1 cellular context compared by ENCODE assay signal in the genomic region with DNA sequence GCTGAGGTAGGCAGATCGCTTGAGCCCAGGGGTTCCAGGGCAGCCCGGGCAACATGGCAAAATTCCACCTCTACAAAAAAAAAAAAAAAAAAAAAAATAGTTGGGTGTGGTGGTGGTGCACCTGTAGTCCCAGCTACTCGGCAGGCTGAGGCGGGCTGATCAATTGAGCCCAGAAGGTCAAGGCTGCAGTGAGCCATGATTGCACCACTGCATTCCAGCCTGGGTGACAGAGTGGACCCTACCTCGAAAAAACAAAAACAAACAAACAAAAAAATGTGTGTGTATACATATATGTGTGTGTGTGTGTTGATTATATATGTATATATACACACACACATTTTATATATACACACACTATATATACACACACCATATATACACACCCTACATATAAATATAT.
TF ChIP-seq lines count a peak whose summit lies in the region.

No MANE protein-coding gene starts in this region.

TF ChIP-seq in HepG2, 621 proteins besides CTCF, POLR2A, EP300 and RAD21 (continued from another document and continues in another):
- TF ChIP-seq KAT8 (CRISPR knock-in tag; IDR thresholded peaks at IDR 0.05), result peak; percentile 23; the same call in 1 of the 2 replicates
- peak; percentile 37; the same call in 1 of the 2 replicates for TF ChIP-seq HDAC2 (CRISPR knock-in tag; IDR thresholded peaks at IDR 0.05)
- TF ChIP-seq, protein P1, sequence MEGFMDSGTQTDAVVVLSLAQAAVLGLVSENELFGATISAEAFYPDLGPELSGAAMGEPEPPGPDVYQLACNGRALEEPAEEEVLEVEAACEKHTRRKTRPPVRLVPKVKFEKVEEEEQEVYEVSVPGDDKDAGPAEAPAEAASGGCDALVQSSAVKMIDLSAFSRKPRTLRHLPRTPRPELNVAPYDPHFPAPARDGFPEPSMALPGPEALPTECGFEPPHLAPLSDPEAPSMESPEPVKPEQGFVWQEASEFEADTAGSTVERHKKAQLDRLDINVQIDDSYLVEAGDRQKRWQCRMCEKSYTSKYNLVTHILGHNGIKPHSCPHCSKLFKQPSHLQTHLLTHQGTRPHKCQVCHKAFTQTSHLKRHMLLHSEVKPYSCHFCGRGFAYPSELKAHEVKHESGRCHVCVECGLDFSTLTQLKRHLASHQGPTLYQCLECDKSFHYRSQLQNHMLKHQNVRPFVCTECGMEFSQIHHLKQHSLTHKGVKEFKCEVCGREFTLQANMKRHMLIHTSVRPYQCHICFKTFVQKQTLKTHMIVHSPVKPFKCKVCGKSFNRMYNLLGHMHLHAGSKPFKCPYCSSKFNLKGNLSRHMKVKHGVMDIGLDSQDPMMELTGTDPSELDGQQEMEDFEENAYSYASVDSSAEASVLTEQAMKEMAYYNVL (CRISPR knock-in tag; IDR thresholded peaks at IDR 0.05; ENCODE audit: borderline replicate concordance), result no peak
- TF ChIP-seq EEA1 (CRISPR knock-in tag; IDR thresholded peaks at IDR 0.05; ENCODE audit: borderline replicate concordance), result no peak
- no peak for TF ChIP-seq ZNF709 (CRISPR knock-in tag; IDR thresholded peaks at IDR 0.05)
- TF ChIP-seq, protein P2, sequence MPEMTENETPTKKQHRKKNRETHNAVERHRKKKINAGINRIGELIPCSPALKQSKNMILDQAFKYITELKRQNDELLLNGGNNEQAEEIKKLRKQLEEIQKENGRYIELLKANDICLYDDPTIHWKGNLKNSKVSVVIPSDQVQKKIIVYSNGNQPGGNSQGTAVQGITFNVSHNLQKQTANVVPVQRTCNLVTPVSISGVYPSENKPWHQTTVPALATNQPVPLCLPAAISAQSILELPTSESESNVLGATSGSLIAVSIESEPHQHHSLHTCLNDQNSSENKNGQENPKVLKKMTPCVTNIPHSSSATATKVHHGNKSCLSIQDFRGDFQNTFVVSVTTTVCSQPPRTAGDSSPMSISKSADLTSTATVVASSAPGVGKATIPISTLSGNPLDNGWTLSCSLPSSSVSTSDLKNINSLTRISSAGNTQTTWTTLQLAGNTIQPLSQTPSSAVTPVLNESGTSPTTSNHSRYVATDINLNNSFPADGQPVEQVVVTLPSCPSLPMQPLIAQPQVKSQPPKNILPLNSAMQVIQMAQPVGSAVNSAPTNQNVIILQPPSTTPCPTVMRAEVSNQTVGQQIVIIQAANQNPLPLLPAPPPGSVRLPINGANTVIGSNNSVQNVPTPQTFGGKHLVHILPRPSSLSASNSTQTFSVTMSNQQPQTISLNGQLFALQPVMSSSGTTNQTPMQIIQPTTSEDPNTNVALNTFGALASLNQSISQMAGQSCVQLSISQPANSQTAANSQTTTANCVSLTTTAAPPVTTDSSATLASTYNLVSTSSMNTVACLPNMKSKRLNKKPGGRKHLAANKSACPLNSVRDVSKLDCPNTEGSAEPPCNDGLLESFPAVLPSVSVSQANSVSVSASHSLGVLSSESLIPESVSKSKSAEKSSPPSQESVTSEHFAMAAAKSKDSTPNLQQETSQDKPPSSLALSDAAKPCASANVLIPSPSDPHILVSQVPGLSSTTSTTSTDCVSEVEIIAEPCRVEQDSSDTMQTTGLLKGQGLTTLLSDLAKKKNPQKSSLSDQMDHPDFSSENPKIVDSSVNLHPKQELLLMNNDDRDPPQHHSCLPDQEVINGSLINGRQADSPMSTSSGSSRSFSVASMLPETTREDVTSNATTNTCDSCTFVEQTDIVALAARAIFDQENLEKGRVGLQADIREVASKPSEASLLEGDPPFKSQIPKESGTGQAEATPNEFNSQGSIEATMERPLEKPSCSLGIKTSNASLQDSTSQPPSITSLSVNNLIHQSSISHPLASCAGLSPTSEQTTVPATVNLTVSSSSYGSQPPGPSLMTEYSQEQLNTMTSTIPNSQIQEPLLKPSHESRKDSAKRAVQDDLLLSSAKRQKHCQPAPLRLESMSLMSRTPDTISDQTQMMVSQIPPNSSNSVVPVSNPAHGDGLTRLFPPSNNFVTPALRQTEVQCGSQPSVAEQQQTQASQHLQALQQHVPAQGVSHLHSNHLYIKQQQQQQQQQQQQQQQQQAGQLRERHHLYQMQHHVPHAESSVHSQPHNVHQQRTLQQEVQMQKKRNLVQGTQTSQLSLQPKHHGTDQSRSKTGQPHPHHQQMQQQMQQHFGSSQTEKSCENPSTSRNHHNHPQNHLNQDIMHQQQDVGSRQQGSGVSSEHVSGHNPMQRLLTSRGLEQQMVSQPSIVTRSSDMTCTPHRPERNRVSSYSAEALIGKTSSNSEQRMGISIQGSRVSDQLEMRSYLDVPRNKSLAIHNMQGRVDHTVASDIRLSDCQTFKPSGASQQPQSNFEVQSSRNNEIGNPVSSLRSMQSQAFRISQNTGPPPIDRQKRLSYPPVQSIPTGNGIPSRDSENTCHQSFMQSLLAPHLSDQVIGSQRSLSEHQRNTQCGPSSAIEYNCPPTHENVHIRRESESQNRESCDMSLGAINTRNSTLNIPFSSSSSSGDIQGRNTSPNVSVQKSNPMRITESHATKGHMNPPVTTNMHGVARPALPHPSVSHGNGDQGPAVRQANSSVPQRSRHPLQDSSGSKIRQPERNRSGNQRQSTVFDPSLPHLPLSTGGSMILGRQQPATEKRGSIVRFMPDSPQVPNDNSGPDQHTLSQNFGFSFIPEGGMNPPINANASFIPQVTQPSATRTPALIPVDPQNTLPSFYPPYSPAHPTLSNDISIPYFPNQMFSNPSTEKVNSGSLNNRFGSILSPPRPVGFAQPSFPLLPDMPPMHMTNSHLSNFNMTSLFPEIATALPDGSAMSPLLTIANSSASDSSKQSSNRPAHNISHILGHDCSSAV (CRISPR knock-in tag; IDR thresholded peaks at IDR 0.05; ENCODE audit: borderline replicate concordance), result no peak
- TF ChIP-seq AHR (CRISPR knock-in tag; IDR thresholded peaks at IDR 0.05), result no peak
- no peak for TF ChIP-seq ZFP1 (CRISPR knock-in tag; IDR thresholded peaks at IDR 0.05)
- TF ChIP-seq, protein P3, sequence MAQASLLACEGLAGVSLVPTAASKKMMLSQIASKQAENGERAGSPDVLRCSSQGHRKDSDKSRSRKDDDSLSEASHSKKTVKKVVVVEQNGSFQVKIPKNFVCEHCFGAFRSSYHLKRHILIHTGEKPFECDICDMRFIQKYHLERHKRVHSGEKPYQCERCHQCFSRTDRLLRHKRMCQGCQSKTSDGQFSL (CRISPR knock-in tag; IDR thresholded peaks at IDR 0.05), result no peak
- TF ChIP-seq, protein P4, sequence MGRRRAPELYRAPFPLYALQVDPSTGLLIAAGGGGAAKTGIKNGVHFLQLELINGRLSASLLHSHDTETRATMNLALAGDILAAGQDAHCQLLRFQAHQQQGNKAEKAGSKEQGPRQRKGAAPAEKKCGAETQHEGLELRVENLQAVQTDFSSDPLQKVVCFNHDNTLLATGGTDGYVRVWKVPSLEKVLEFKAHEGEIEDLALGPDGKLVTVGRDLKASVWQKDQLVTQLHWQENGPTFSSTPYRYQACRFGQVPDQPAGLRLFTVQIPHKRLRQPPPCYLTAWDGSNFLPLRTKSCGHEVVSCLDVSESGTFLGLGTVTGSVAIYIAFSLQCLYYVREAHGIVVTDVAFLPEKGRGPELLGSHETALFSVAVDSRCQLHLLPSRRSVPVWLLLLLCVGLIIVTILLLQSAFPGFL (CRISPR knock-in tag; IDR thresholded peaks at IDR 0.05), result no peak
- TF ChIP-seq MEIS1 (CRISPR knock-in tag; IDR thresholded peaks at IDR 0.05; ENCODE audit: borderline replicate concordance), result no peak
- TF ChIP-seq ZSCAN20 (CRISPR knock-in tag; IDR thresholded peaks at IDR 0.05; ENCODE audit: borderline replicate concordance), result no peak
- TF ChIP-seq U2AF1 (optimal IDR thresholded peaks at IDR 0.05; ENCODE audit: low read depth, low read length), result no peak
- no peak for TF ChIP-seq TAF15 (IDR thresholded peaks at IDR 0.05; ENCODE audit: low read depth, low read length, poor library complexity, severe bottlenecking)
- peak; percentile 78 for TF ChIP-seq NR2C2 (CRISPR knock-in tag; IDR thresholded peaks at IDR 0.05; ENCODE audit: borderline replicate concordance)
- TF ChIP-seq ZNF772 (CRISPR knock-in tag; IDR thresholded peaks at IDR 0.05), result 0 out of 2 replicates have a peak, but pooled peaks have one; percentile 25
- no peak for TF ChIP-seq RBM39 (IDR thresholded peaks at IDR 0.05; ENCODE audit: low read depth, low read length, poor library complexity, severe bottlenecking)
- TF ChIP-seq, protein P5, sequence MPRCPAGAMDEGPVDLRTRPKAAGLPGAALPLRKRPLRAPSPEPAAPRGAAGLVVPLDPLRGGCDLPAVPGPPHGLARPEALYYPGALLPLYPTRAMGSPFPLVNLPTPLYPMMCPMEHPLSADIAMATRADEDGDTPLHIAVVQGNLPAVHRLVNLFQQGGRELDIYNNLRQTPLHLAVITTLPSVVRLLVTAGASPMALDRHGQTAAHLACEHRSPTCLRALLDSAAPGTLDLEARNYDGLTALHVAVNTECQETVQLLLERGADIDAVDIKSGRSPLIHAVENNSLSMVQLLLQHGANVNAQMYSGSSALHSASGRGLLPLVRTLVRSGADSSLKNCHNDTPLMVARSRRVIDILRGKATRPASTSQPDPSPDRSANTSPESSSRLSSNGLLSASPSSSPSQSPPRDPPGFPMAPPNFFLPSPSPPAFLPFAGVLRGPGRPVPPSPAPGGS (CRISPR knock-in tag; IDR thresholded peaks at IDR 0.05), result no peak
- TF ChIP-seq U2AF2 (IDR thresholded peaks at IDR 0.05; ENCODE audit: low read depth, low read length), result no peak
- TF ChIP-seq ZFP36L2 (CRISPR knock-in tag; IDR thresholded peaks at IDR 0.05), result no peak
- no peak for TF ChIP-seq ZNF891 (CRISPR knock-in tag; IDR thresholded peaks at IDR 0.05)
- TF ChIP-seq, protein P6, sequence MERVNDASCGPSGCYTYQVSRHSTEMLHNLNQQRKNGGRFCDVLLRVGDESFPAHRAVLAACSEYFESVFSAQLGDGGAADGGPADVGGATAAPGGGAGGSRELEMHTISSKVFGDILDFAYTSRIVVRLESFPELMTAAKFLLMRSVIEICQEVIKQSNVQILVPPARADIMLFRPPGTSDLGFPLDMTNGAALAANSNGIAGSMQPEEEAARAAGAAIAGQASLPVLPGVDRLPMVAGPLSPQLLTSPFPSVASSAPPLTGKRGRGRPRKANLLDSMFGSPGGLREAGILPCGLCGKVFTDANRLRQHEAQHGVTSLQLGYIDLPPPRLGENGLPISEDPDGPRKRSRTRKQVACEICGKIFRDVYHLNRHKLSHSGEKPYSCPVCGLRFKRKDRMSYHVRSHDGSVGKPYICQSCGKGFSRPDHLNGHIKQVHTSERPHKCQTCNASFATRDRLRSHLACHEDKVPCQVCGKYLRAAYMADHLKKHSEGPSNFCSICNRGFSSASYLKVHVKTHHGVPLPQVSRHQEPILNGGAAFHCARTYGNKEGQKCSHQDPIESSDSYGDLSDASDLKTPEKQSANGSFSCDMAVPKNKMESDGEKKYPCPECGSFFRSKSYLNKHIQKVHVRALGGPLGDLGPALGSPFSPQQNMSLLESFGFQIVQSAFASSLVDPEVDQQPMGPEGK (CRISPR knock-in tag; IDR thresholded peaks at IDR 0.05), result no peak
- 0 out of 2 replicates have a peak, but pooled peaks have one; percentile 36 for TF ChIP-seq YEATS4 (CRISPR knock-in tag; IDR thresholded peaks at IDR 0.05; ENCODE audit: borderline replicate concordance)
- peak; percentile 62; the same call in 1 of the 2 replicates for TF ChIP-seq ZNF460 (CRISPR knock-in tag; IDR thresholded peaks at IDR 0.05; ENCODE audit: borderline replicate concordance)
- no peak for TF ChIP-seq MXD4 (CRISPR knock-in tag; IDR thresholded peaks at IDR 0.05)
- no peak for TF ChIP-seq ZBTB21 (CRISPR knock-in tag; IDR thresholded peaks at IDR 0.05)
- TF ChIP-seq, protein P7, sequence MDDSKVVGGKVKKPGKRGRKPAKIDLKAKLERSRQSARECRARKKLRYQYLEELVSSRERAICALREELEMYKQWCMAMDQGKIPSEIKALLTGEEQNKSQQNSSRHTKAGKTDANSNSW (CRISPR knock-in tag; IDR thresholded peaks at IDR 0.05; ENCODE audit: borderline replicate concordance), result no peak
- TF ChIP-seq ARHGAP35 (CRISPR knock-in tag; IDR thresholded peaks at IDR 0.05; ENCODE audit: borderline replicate concordance), result no peak
- TF ChIP-seq, protein P8, sequence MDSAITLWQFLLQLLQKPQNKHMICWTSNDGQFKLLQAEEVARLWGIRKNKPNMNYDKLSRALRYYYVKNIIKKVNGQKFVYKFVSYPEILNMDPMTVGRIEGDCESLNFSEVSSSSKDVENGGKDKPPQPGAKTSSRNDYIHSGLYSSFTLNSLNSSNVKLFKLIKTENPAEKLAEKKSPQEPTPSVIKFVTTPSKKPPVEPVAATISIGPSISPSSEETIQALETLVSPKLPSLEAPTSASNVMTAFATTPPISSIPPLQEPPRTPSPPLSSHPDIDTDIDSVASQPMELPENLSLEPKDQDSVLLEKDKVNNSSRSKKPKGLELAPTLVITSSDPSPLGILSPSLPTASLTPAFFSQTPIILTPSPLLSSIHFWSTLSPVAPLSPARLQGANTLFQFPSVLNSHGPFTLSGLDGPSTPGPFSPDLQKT (CRISPR knock-in tag; IDR thresholded peaks at IDR 0.05; ENCODE audit: borderline replicate concordance), result no peak
- TF ChIP-seq, protein P9, sequence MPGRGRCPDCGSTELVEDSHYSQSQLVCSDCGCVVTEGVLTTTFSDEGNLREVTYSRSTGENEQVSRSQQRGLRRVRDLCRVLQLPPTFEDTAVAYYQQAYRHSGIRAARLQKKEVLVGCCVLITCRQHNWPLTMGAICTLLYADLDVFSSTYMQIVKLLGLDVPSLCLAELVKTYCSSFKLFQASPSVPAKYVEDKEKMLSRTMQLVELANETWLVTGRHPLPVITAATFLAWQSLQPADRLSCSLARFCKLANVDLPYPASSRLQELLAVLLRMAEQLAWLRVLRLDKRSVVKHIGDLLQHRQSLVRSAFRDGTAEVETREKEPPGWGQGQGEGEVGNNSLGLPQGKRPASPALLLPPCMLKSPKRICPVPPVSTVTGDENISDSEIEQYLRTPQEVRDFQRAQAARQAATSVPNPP (CRISPR knock-in tag; IDR thresholded peaks at IDR 0.05), result no peak
- TF ChIP-seq, protein P10, sequence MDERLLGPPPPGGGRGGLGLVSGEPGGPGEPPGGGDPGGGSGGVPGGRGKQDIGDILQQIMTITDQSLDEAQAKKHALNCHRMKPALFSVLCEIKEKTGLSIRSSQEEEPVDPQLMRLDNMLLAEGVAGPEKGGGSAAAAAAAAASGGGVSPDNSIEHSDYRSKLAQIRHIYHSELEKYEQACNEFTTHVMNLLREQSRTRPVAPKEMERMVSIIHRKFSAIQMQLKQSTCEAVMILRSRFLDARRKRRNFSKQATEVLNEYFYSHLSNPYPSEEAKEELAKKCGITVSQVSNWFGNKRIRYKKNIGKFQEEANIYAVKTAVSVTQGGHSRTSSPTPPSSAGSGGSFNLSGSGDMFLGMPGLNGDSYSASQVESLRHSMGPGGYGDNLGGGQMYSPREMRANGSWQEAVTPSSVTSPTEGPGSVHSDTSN (CRISPR knock-in tag; IDR thresholded peaks at IDR 0.05), result no peak
- TF ChIP-seq ZNF143 (CRISPR knock-in tag; IDR thresholded peaks at IDR 0.05), result no peak
- no peak for TF ChIP-seq ZNF274 (CRISPR knock-in tag; IDR thresholded peaks at IDR 0.05)
- peak; percentile 51 for TF ChIP-seq RXRB (CRISPR knock-in tag; IDR thresholded peaks at IDR 0.05; ENCODE audit: borderline replicate concordance)
- no peak for TF ChIP-seq DNMT3B (CRISPR knock-in tag; conservative IDR thresholded peaks at IDR 0.05)
- no peak for TF ChIP-seq ZZZ3 (CRISPR knock-in tag; IDR thresholded peaks at IDR 0.05; ENCODE audit: borderline replicate concordance)
- no peak for TF ChIP-seq ZNF468 (CRISPR knock-in tag; IDR thresholded peaks at IDR 0.05)
- no peak for TF ChIP-seq ZMAT3 (CRISPR knock-in tag; conservative IDR thresholded peaks at IDR 0.05)
